In the genomic region with DNA sequence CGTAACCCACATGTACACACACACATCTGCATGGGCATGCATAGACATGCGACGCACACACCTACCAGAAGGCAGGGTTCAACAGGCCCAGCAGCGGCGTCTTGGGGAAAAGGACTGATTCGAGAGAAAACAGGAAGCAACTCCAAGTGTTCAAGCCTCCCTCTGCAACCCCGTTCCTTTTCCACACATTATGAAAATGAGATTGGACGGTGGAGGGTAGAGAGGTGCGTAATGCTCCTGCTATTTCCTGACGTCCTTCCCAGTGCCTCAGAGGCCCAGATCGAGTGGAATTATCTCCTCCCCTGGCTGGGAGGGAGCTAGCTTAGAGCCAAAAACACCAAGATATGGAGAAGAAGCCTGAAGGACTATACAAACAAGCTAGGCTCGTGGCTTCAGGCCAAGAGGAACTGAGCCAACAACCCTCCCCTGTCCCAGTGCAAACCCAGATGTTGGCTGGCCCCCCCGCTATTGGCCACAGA, we compare ENCODE assay signal across 10 cellular contexts.
A peak's percentile ranks its signal among the peaks of the same experiment; 100 is the strongest.
DNase-seq lines count a peak whose midpoint lies in the region; ATAC-seq and TF ChIP-seq lines count a peak whose summit lies in the region.
"Had no signal": no experiment of that assay in that cellular context is flagged by ENCODE, and none has a peak within 500 bp of the region (broad histone marks: within the 10 kb centered on the region; RNA-seq: fewer than 3 reads in every experiment).

No MANE protein-coding gene starts in this region.

- BruUV-seq in MCF 10A (replicated peaks; lab: Mats Ljungman, UMichigan): no TSS peak

- H3K27ac ChIP-seq in right cardiac atrium (ENCODE audit: low read length): peak overlapping the region; percentile 75

- H3K9me3 ChIP-seq in right cardiac atrium (ENCODE audit: control insufficient read depth, low read length): no peaks in the 10 kb centered on the region
- H3K9me3 ChIP-seq: HAP-1 had no signal

- peak overlapping the region; percentile 9 for H3K4me3 Mint-ChIP-seq in MCF 10A (ENCODE audit: unreplicated experiment)

- WGBS in right cardiac atrium: 24% methylated on average over 13 of the region's 13 CpGs

- ATAC-seq in right cardiac atrium (peak; percentile 94 to 97), HG03095 (IDR thresholded peaks at IDR 0.05; ENCODE audit: unreplicated experiment) (no peak), GM21360 (IDR thresholded peaks at IDR 0.05; ENCODE audit: unreplicated experiment) (no peak), HG03139 (IDR thresholded peaks at IDR 0.05; ENCODE audit: unreplicated experiment) (no peak)

- POLR2A ChIA-PET in MCF 10A (lab: Yijun Ruan, JAX): interaction anchor here (1.1 to 2.7 kb wide), 7 partner anchors 35 to 240 kb away, joined by 3 to 16 read pairs (median 6); no protein-coding TSS in a partner anchor

- intact Hi-C loops in MCF 10A (cut with micrococcal nuclease): loop anchor here (5.0 to 10.0 kb wide), 3 partner anchors 58 to 292 kb away; partner anchors contain the start of gene MN1
- intact Hi-C loops in right cardiac atrium (cut with DNase I): no loop called here

- peak overlapping the region; percentile 74 for H3K27ac Mint-ChIP-seq in MCF 10A (ENCODE audit: low read depth, unreplicated experiment)

- peak; percentile 91 for DNase-seq in HS-27A (ENCODE audit: low read depth)
- peak; percentile 90 for DNase-seq in MCF 10A (ENCODE audit: unreplicated experiment)
- peak; percentile 95 to 98 (median 95) for DNase-seq in right cardiac atrium
- DNase-seq in stromal cell of bone marrow (ENCODE audit: low read depth): peak; percentile 87
- DNase-seq in GM10266 (ENCODE audit: extremely low spot score): no peak
- DNase-seq: head of caudate nucleus had no signal

- H3K4me1 Mint-ChIP-seq in MCF 10A (ENCODE audit: insufficient read depth, unreplicated experiment): peaks cover 40% of the 10 kb centered on the region

- peaks cover 1% of the 10 kb centered on the region for H3K4me1 ChIP-seq in right cardiac atrium (ENCODE audit: control insufficient read depth, insufficient read depth, low read length)
- H3K4me1 ChIP-seq: HAP-1 had no signal

- no peaks in the 10 kb centered on the region for H3K27me3 Mint-ChIP-seq in MCF 10A (ENCODE audit: insufficient read depth, unreplicated experiment)

- H3K27me3 ChIP-seq in right cardiac atrium (ENCODE audit: control insufficient read depth, insufficient read depth): no peaks in the 10 kb centered on the region

- H3K36me3 Mint-ChIP-seq in MCF 10A (ENCODE audit: insufficient read depth, unreplicated experiment): peaks cover 12% of the 10 kb centered on the region

- TF ChIP-seq CTCF in MCF 10A (IDR thresholded peaks at IDR 0.05; ENCODE audit: unreplicated experiment): no peak
- TF ChIP-seq CTCF in GM10266 (IDR thresholded peaks at IDR 0.05; ENCODE audit: control insufficient read depth, insufficient read depth, low read depth, missing control alignments): no peak

- no peaks in the 10 kb centered on the region for H3K9me3 Mint-ChIP-seq in MCF 10A (ENCODE audit: unreplicated experiment)

- CTCF ChIA-PET in MCF 10A (lab: Yijun Ruan, JAX): interaction anchor here (0.6 kb wide), 1 partner anchor 210 kb away, joined by 3 read pairs; no protein-coding TSS in a partner anchor

- no peak overlapping the region for H3K4me3 ChIP-seq in right cardiac atrium (ENCODE audit: low read length)
- H3K4me3 ChIP-seq: HAP-1 had no signal

Comparison
In these comparisons a context has a peak if more than half of its experiments do, and no peak if none do; other contexts are left out.
1. ATAC-seq: peak in right cardiac atrium (2 of 2); none in HG03095 (single experiment), GM21360 (single experiment) and HG03139 (single experiment).